In genomic region chr7:132115028-132115427, GRCh38 we compare ENCODE assay signal across 29 cellular contexts.
"Had no signal": no experiment of that assay in that cellular context is flagged by ENCODE, and none has a peak within 500 bp of the region (broad histone marks: within the 10 kb centered on the region; RNA-seq: fewer than 3 reads in every experiment).

No MANE protein-coding gene starts in this region.

- FAIRE-seq: urothelium cell line had no signal

- H3K4me1 ChIP-seq: stomach, suprapubic skin, testis, thyroid gland, tibial artery, tibial nerve, transverse colon, upper lobe of left lung, upper lobe of right lung, uterus, vagina had no signal

- H3K4me1 Mint-ChIP-seq: stimulated activated effector memory CD8-positive, alpha-beta T cell treated with anti-CD3 and anti-CD28 coated beads, Interleukin-12 subunit alpha, Interleukin-12 subunit beta, amount 100 ng/mL, for 72 hours; stimulated activated memory B cell treated with anti-CD40 and anti-IgM and Interleukin-4, amounts not matched to agents 10 μg/mL and 1 μg/mL and 100 μg/mL, for 72 hours; stimulated activated naive B cell treated with anti-CD40 and anti-IgM and Interleukin-4, amounts not matched to agents 10 μg/mL and 1 μg/mL and 100 μg/mL, for 72 hours; stimulated activated naive CD8-positive, alpha-beta T cell treated with anti-CD3 and anti-CD28 coated beads, Interleukin-15, amount 100 ng/mL, for 72 hours had no signal

- H3K9me3 ChIP-seq: stomach, suprapubic skin, testis, thoracic aorta, thyroid gland, tibial artery, tibial nerve, transverse colon, upper lobe of left lung, upper lobe of right lung, uterus, vagina had no signal

- H3K36me3 Mint-ChIP-seq: stimulated activated effector memory CD8-positive, alpha-beta T cell treated with anti-CD3 and anti-CD28 coated beads, Interleukin-12 subunit alpha, Interleukin-12 subunit beta, amount 100 ng/mL, for 72 hours; stimulated activated memory B cell treated with anti-CD40 and anti-IgM and Interleukin-4, amounts not matched to agents 10 μg/mL and 1 μg/mL and 100 μg/mL, for 72 hours; stimulated activated naive B cell treated with anti-CD40 and anti-IgM and Interleukin-4, amounts not matched to agents 10 μg/mL and 1 μg/mL and 100 μg/mL, for 72 hours; type B pancreatic cell had no signal

- H3K27me3 ChIP-seq: stomach, suprapubic skin, testis, thyroid gland, tibial artery, tibial nerve, transverse colon, upper lobe of left lung, upper lobe of right lung, uterus, vagina had no signal

- H3K4me3 Mint-ChIP-seq: stimulated activated effector memory CD8-positive, alpha-beta T cell treated with anti-CD3 and anti-CD28 coated beads, Interleukin-12 subunit alpha, Interleukin-12 subunit beta, amount 100 ng/mL, for 72 hours; stimulated activated memory B cell treated with anti-CD40 and anti-IgM and Interleukin-4, amounts not matched to agents 10 μg/mL and 1 μg/mL and 100 μg/mL, for 72 hours; stimulated activated naive B cell treated with anti-CD40 and anti-IgM and Interleukin-4, amounts not matched to agents 10 μg/mL and 1 μg/mL and 100 μg/mL, for 72 hours; stimulated activated naive CD8-positive, alpha-beta T cell treated with anti-CD3 and anti-CD28 coated beads, Interleukin-15, amount 100 ng/mL, for 72 hours; stimulated activated naive CD8-positive, alpha-beta T cell treated with anti-CD3 and anti-CD28 coated beads, Interleukin-15, Interleukin-2, amounts not matched to agents 100 ng/mL and 50 ng/mL, for 24 hours; type B pancreatic cell had no signal

- H3K4me3 ChIP-seq: stomach, suprapubic skin, testis, thoracic aorta, thyroid gland, tibial artery, tibial nerve, transverse colon, upper lobe of left lung, upper lobe of right lung, uterus, vagina had no signal

- DNase-seq: stimulated activated CD4-positive, alpha-beta T cell treated with anti-CD3 and anti-CD28 coated beads, Interleukin-2, amount 100 ng/mL, for 48 hours; stimulated activated CD4-positive, alpha-beta T cell treated with anti-CD3 and anti-CD28 coated beads, Interleukin-4, amount 100 ng/mL, for 1 hour; stimulated activated CD4-positive, alpha-beta T cell treated with anti-CD3 and anti-CD28 coated beads, Interleukin-4, amount 100 ng/mL, for 24 hours; stimulated activated CD4-positive, alpha-beta T cell treated with anti-CD3 and anti-CD28 coated beads, Interleukin-4, amount 100 ng/mL, for 4 hours; stimulated activated CD8-positive, alpha-beta memory T cell treated with anti-CD3 and anti-CD28 coated beads, Interleukin-4, amount 100 ng/mL, for 48 hours; stimulated activated naive B cell treated with anti-CD40 and anti-IgM and Interleukin-4, amounts not matched to agents 10 μg/mL and 1 μg/mL and 100 μg/mL, for 72 hours; stimulated activated naive CD4-positive, alpha-beta T cell; stimulated activated naive CD4-positive, alpha-beta T cell treated with Interleukin-2 at 50 U/mL for 16 hours; stimulated activated naive CD8-positive, alpha-beta T cell treated with anti-CD3 and anti-CD28 coated beads, Interleukin-15, amount 100 ng/mL, for 72 hours; stimulated activated naive CD8-positive, alpha-beta T cell treated with anti-CD3 and anti-CD28 coated beads, Interleukin-15, Interleukin-2, amounts not matched to agents 100 U/mL and 50 U/mL, for 24 hours; stomach; substantia nigra; testis; thyroid gland; tibial artery; transverse colon; trophoblast cell; upper lobe of left lung; upper lobe of right lung had no signal

- H3K27ac ChIP-seq: stomach, suprapubic skin, testis, thoracic aorta, thyroid gland, tibial artery, tibial nerve, transverse colon, upper lobe of left lung, upper lobe of right lung, uterus, vagina had no signal

- H3K27me3 Mint-ChIP-seq: stimulated activated memory B cell treated with anti-CD40 and anti-IgM and Interleukin-4, amounts not matched to agents 10 μg/mL and 1 μg/mL and 100 μg/mL, for 72 hours; stimulated activated naive B cell treated with anti-CD40 and anti-IgM and Interleukin-4, amounts not matched to agents 10 μg/mL and 1 μg/mL and 100 μg/mL, for 72 hours had no signal

- ATAC-seq: stimulated activated effector memory CD8-positive, alpha-beta T cell treated with anti-CD3 and anti-CD28 coated beads, Interleukin-12 subunit alpha, Interleukin-12 subunit beta, amount 100 ng/mL, for 72 hours; stimulated activated memory B cell treated with anti-CD40 and anti-IgM and Interleukin-4, amounts not matched to agents 10 μg/mL and 1 μg/mL and 100 μg/mL, for 72 hours; stimulated activated naive B cell treated with anti-CD40 and anti-IgM and Interleukin-4, amounts not matched to agents 10 μg/mL and 1 μg/mL and 100 μg/mL, for 72 hours; stimulated activated naive CD8-positive, alpha-beta T cell treated with anti-CD3 and anti-CD28 coated beads, Interleukin-15, amount 100 ng/mL, for 72 hours; stimulated activated naive CD8-positive, alpha-beta T cell treated with anti-CD3 and anti-CD28 coated beads, Interleukin-15, Interleukin-2, amounts not matched to agents 100 U/mL and 50 U/mL, for 24 hours; upper lobe of right lung had no signal

- H3K9me3 Mint-ChIP-seq: stimulated activated effector memory CD8-positive, alpha-beta T cell treated with anti-CD3 and anti-CD28 coated beads, Interleukin-12 subunit alpha, Interleukin-12 subunit beta, amount 100 ng/mL, for 72 hours; stimulated activated memory B cell treated with anti-CD40 and anti-IgM and Interleukin-4, amounts not matched to agents 10 μg/mL and 1 μg/mL and 100 μg/mL, for 72 hours; stimulated activated naive B cell treated with anti-CD40 and anti-IgM and Interleukin-4, amounts not matched to agents 10 μg/mL and 1 μg/mL and 100 μg/mL, for 72 hours; stimulated activated naive CD8-positive, alpha-beta T cell treated with anti-CD3 and anti-CD28 coated beads, Interleukin-15, amount 100 ng/mL, for 72 hours; stimulated activated naive CD8-positive, alpha-beta T cell treated with anti-CD3 and anti-CD28 coated beads, Interleukin-15, Interleukin-2, amounts not matched to agents 100 ng/mL and 50 ng/mL, for 24 hours; type B pancreatic cell had no signal

- H3K36me3 ChIP-seq: stomach, suprapubic skin, thoracic aorta, thyroid gland, tibial artery, tibial nerve, transverse colon, upper lobe of left lung, upper lobe of right lung, uterus, vagina had no signal

- H3K27ac Mint-ChIP-seq: stimulated activated effector memory CD8-positive, alpha-beta T cell treated with anti-CD3 and anti-CD28 coated beads, Interleukin-12 subunit alpha, Interleukin-12 subunit beta, amount 100 ng/mL, for 72 hours; stimulated activated memory B cell treated with anti-CD40 and anti-IgM and Interleukin-4, amounts not matched to agents 10 μg/mL and 1 μg/mL and 100 μg/mL, for 72 hours; stimulated activated naive B cell treated with anti-CD40 and anti-IgM and Interleukin-4, amounts not matched to agents 10 μg/mL and 1 μg/mL and 100 μg/mL, for 72 hours; stimulated activated naive CD8-positive, alpha-beta T cell treated with anti-CD3 and anti-CD28 coated beads, Interleukin-15, amount 100 ng/mL, for 72 hours; stimulated activated naive CD8-positive, alpha-beta T cell treated with anti-CD3 and anti-CD28 coated beads, Interleukin-15, Interleukin-2, amounts not matched to agents 100 ng/mL and 50 ng/mL, for 24 hours; type B pancreatic cell had no signal
